ENCODE assay signal across 9 cellular contexts in genomic region chr6:97059473-97059872, GRCh38.
A peak's percentile ranks its signal among the peaks of the same experiment; 100 is the strongest.
DNase-seq lines count a peak whose midpoint lies in the region; ATAC-seq and TF ChIP-seq lines count a peak whose summit lies in the region.
"Had no signal": no experiment of that assay in that cellular context is flagged by ENCODE, and none has a peak within 500 bp of the region (broad histone marks: within the 10 kb centered on the region; RNA-seq: fewer than 3 reads in every experiment).

No MANE protein-coding gene starts in this region.

- H3K27ac ChIP-seq in brain microvascular endothelial cell (no peak overlapping the region), right lobe of liver (no peak overlapping the region)

- TF ChIP-seq POLR2A in right lobe of liver (IDR thresholded peaks at IDR 0.05): no peak

- peak; percentile 75 for ATAC-seq in GM18873 (IDR thresholded peaks at IDR 0.05; ENCODE audit: low FRiP score, unreplicated experiment)
- ATAC-seq in HG03025 (IDR thresholded peaks at IDR 0.05; ENCODE audit: low FRiP score, unreplicated experiment): peak; percentile 90
- peak; percentile 41 to 76 (median 64) for ATAC-seq in right lobe of liver

- in situ Hi-C loops in brain microvascular endothelial cell (cut with HindIII; ENCODE audit: low pct_ligation_motif_present, low sequenced_read_pairs): no loop called here

- H3K4me3 ChIP-seq in brain microvascular endothelial cell (ENCODE audit: low read depth, low read length): no peak overlapping the region
- H3K4me3 ChIP-seq in right lobe of liver: no peak overlapping the region

- no peaks in the 10 kb centered on the region for H3K36me3 ChIP-seq in brain microvascular endothelial cell (replicated peaks)
- no peaks in the 10 kb centered on the region for H3K36me3 ChIP-seq in right lobe of liver

- DNase-seq in COR-L47 (lab: John Stamatoyannopoulos, UW) (peak; percentile 35), NCI-H2196 (lab: John Stamatoyannopoulos, UW; ENCODE audit: unreplicated experiment) (peak; percentile 32), brain microvascular endothelial cell (peak; percentile 7), right lobe of liver (no peak), NK-92 (lab: John Stamatoyannopoulos, UW; ENCODE audit: unreplicated experiment) (no peak), head of caudate nucleus (no peak)
- DNase-seq: T-cell had no signal

- no peaks in the 10 kb centered on the region for H3K9me3 ChIP-seq in right lobe of liver

- TF ChIP-seq CTCF in brain microvascular endothelial cell (IDR thresholded peaks at IDR 0.05; ENCODE audit: low read depth, low read length, missing control alignments) (peak; percentile 23), right lobe of liver (IDR thresholded peaks at IDR 0.05) (peak; percentile 62 to 64 (median 62))

- intact Hi-C loops in right lobe of liver (cut with DNase I) (loop anchor here in 1 of 2 donors (10.0 kb wide), 1 partner anchor 155 kb away; no protein-coding TSS in a partner anchor), head of caudate nucleus (cut with DNase I) (loop anchor here (5.0 kb wide), 1 partner anchor 432 kb away; no protein-coding TSS in a partner anchor)

- peaks cover 0 to 3% (median 0%) of the 10 kb centered on the region in 4 donors for H3K4me1 ChIP-seq in right lobe of liver

- H3K27me3 ChIP-seq in brain microvascular endothelial cell (replicated peaks): peaks cover 4% of the 10 kb centered on the region
- no peaks in the 10 kb centered on the region for H3K27me3 ChIP-seq in right lobe of liver

Comparison
In these comparisons a context has a peak if more than half of its experiments do, and no peak if none do; other contexts are left out.
1. DNase-seq: peak in COR-L47 (single experiment), NCI-H2196 (single experiment) and brain microvascular endothelial cell (single experiment); none in right lobe of liver (0 of 3), NK-92 (single experiment) and head of caudate nucleus (0 of 42).
2. Peak in every context shown above with its lines, with median percentiles within 50 percentile points of each other: ATAC-seq.